8 cellular contexts compared by ENCODE assay signal in genomic region chr3:197031315-197032285, GRCh38. TPM values are rescaled to one million over a fixed set of nuclear protein-coding genes. Genes with fewer than 3 reads are reported as not detected.
A peak's percentile ranks its signal among the peaks of the same experiment; 100 is the strongest.
DNase-seq lines count a peak whose midpoint lies in the region; ATAC-seq and TF ChIP-seq lines count a peak whose summit lies in the region.

No MANE protein-coding gene starts in this region.

- H3K27me3 ChIP-seq in RWPE2 (ENCODE audit: insufficient read depth, poor library complexity, severe bottlenecking), result peaks cover 13% of the 10 kb centered on the region
- no peaks in the 10 kb centered on the region for H3K27me3 ChIP-seq in effector memory CD4-positive, alpha-beta T cell (replicated peaks; ENCODE audit: control insufficient read depth, insufficient read depth, low read length, poor library complexity, severe bottlenecking)

- H3K4me3 ChIP-seq in RWPE2 (ENCODE audit: severe bottlenecking) (no peak overlapping the region), fibroblast of pulmonary artery (replicated peaks; ENCODE audit: low read depth, low read length) (no peak overlapping the region)
- H3K4me3 ChIP-seq in effector memory CD4-positive, alpha-beta T cell (ENCODE audit: insufficient read depth, low read depth, low read length, poor library complexity, severe bottlenecking), result no peak overlapping the region

- no peaks in the 10 kb centered on the region for H3K9me3 ChIP-seq in RWPE2 (ENCODE audit: severe bottlenecking)
- no peaks in the 10 kb centered on the region for H3K9me3 ChIP-seq in effector memory CD4-positive, alpha-beta T cell (ENCODE audit: control insufficient read depth, low read length)

- ATAC-seq in RWPE2 (ENCODE audit: low read depth), result peak; percentile 82
- no peak for ATAC-seq in GM19467 (IDR thresholded peaks at IDR 0.05; ENCODE audit: unreplicated experiment)

- TF ChIP-seq CTCF in RWPE2 (IDR thresholded peaks at IDR 0.05; ENCODE audit: poor library complexity, severe bottlenecking) (no peak), fibroblast of pulmonary artery (IDR thresholded peaks at IDR 0.05; ENCODE audit: low read length, missing control alignments) (no peak)

- H3K36me3 ChIP-seq in RWPE2 (ENCODE audit: low read depth), result no peaks in the 10 kb centered on the region
- H3K36me3 ChIP-seq in effector memory CD4-positive, alpha-beta T cell (ENCODE audit: control insufficient read depth, insufficient read depth, low read length), result no peaks in the 10 kb centered on the region

- DNase-seq in G401 (ENCODE audit: low spot score) (peak; percentile 59), RWPE2 (ENCODE audit: low spot score) (peak; percentile 89), fibroblast of pulmonary artery (ENCODE audit: low read depth) (peak; percentile 100), pulmonary artery endothelial cell (ENCODE audit: low read depth, low spot score) (peak; percentile 88), HUDEP-2 (lab: John Stamatoyannopoulos, UW; ENCODE audit: unreplicated experiment in 76 of 76) (no peak), NCI-H2227 (lab: John Stamatoyannopoulos, UW; ENCODE audit: unreplicated experiment) (no peak)
- DNase-seq in effector memory CD4-positive, alpha-beta T cell, result no peak

- peak overlapping the region; percentile 54 for H3K27ac ChIP-seq in RWPE2 (ENCODE audit: poor library complexity, severe bottlenecking)
- no peak overlapping the region for H3K27ac ChIP-seq in effector memory CD4-positive, alpha-beta T cell (ENCODE audit: insufficient read depth, low read length, poor library complexity, severe bottlenecking)

- H3K4me1 ChIP-seq in RWPE2 (ENCODE audit: insufficient read depth, poor library complexity, severe bottlenecking), result peaks cover 11% of the 10 kb centered on the region
- H3K4me1 ChIP-seq in effector memory CD4-positive, alpha-beta T cell (ENCODE audit: control insufficient read depth, insufficient read depth, low read length, poor library complexity, severe bottlenecking), result peaks cover 15% of the 10 kb centered on the region

- in situ Hi-C loops in G401 (cut with HindIII; ENCODE audit: low sequenced_read_pairs), result no loop called here

RNA-seq across cellular contexts. Expression of gene MELTF, which starts 2.0 kb away (rescaled TPM):
- total RNA-seq in G401 (2014; rRNA removed; shearing (Covaris generic)), result 19.3 and 19.7 TPM in 2 replicates
- 5.0 and 9.3 TPM in 2 replicates for total RNA-seq in pulmonary artery endothelial cell

Comparison
In these comparisons a context has a peak if more than half of its experiments do, and no peak if none do; other contexts are left out.
1. DNase-seq: peak in G401 (single experiment), RWPE2 (single experiment), fibroblast of pulmonary artery (single experiment) and pulmonary artery endothelial cell (single experiment); none in effector memory CD4-positive, alpha-beta T cell (0 of 3), HUDEP-2 (0 of 76) and NCI-H2227 (single experiment).